In genomic region chr3:194488007-194488742, GRCh38 we compare ENCODE assay signal across 8 cellular contexts. TPM values are rescaled to one million over a fixed set of nuclear protein-coding genes. Genes with fewer than 3 reads are reported as not detected.
DNase-seq lines count a peak whose midpoint lies in the region; ATAC-seq, FAIRE-seq and TF ChIP-seq lines count a peak whose summit lies in the region.

No MANE protein-coding gene starts in this region.

- H3K27me3 ChIP-seq in CD4-positive, alpha-beta memory T cell (ENCODE audit: insufficient read depth, low read length) = no peaks in the 10 kb centered on the region
- H3K27me3 ChIP-seq in K562 (ENCODE audit: control insufficient read depth in 2 of 2, insufficient read depth in 2 of 2, low read length in 2 of 2) = no peaks in the 10 kb centered on the region

- BruUV-seq in K562 (replicated peaks; lab: Mats Ljungman, UMichigan) = no TSS peak

- TF ChIP-seq CTCF in K562 (IDR thresholded peaks at IDR 0.05 in 2 of 3, conservative IDR thresholded peaks at IDR 0.05 in 1 of 3; ENCODE audit: insufficient read depth in 2 of 3, low read depth in 1 of 3, low read length in 3 of 3) (no peak), mesothelial cell of epicardium (IDR thresholded peaks at IDR 0.05; ENCODE audit: unreplicated experiment) (no peak)

- ATAC-seq in K562 (peak; percentile 3; the same call in 2 of the 3 replicates), HG02588 (IDR thresholded peaks at IDR 0.05; ENCODE audit: unreplicated experiment) (no peak), HG03280 (IDR thresholded peaks at IDR 0.05; ENCODE audit: unreplicated experiment) (no peak)

- H3K4me3 Mint-ChIP-seq in CD4-positive, alpha-beta memory T cell = peak overlapping the region; percentile 93 to 98 (median 94)
- H3K4me3 Mint-ChIP-seq in mesothelial cell of epicardium = peak overlapping the region; percentile 53

- no peaks in the 10 kb centered on the region for H3K27me3 Mint-ChIP-seq in CD4-positive, alpha-beta memory T cell
- H3K27me3 Mint-ChIP-seq in mesothelial cell of epicardium (ENCODE audit: low read depth) = no peaks in the 10 kb centered on the region

- peak; percentile 37 for FAIRE-seq in K562 (lab: Jason Lieb, UNC)

- intact Hi-C loops in CD4-positive, alpha-beta memory T cell (cut with micrococcal nuclease) = loop anchor here (5.0 to 10.0 kb wide), 3 partner anchors 184 to 353 kb away; partner anchors contain the start of genes HES1 and LSG1
- intact Hi-C loops in K562 (cut with micrococcal nuclease) = loop anchor here (5.0 to 10.0 kb wide), 2 partner anchors 34 to 403 kb away; no protein-coding TSS in a partner anchor

- peak overlapping the region; percentile 59 to 90 for H3K4me3 ChIP-seq in CD4-positive, alpha-beta memory T cell (ENCODE audit: low read length in 2 of 2)
- H3K4me3 ChIP-seq in K562 = peak overlapping the region; percentile 66

- TF ChIP-seq EP300 in K562 (IDR thresholded peaks at IDR 0.05; ENCODE audit: low read length) = no peak

- H3K9ac ChIP-seq in K562 (ENCODE audit: insufficient read depth in 1 of 2, low read depth in 2 of 2, low read length in 2 of 2) = peak overlapping the region; percentile 85 to 94

- H3K4me1 ChIP-seq in CD4-positive, alpha-beta memory T cell (ENCODE audit: insufficient read depth, low read length) = peaks cover 39% of the 10 kb centered on the region
- peaks cover 41 to 55% of the 10 kb centered on the region in 2 experiments for H3K4me1 ChIP-seq in K562 (replicated peaks in 1 of 2; ENCODE audit: control insufficient read depth in 2 of 2, insufficient read depth in 2 of 2, low read length in 2 of 2)

- H3K27ac ChIP-seq in CD4-positive, alpha-beta memory T cell (ENCODE audit: low read depth, low read length) = peak overlapping the region; percentile 51
- H3K27ac ChIP-seq in KOPT-K1 (ENCODE audit: low read depth, low read length, poor library complexity, severe bottlenecking) = peak overlapping the region; percentile 73
- peak overlapping the region; percentile 93 for H3K27ac ChIP-seq in K562 (ENCODE audit: extremely low read depth, low read depth, low read length)

- no peaks in the 10 kb centered on the region for H3K36me3 ChIP-seq in CD4-positive, alpha-beta memory T cell (ENCODE audit: insufficient read depth, low read length)
- H3K36me3 ChIP-seq in KOPT-K1 (ENCODE audit: insufficient read depth, low read length) = peaks cover 13% of the 10 kb centered on the region
- H3K36me3 ChIP-seq in K562 (ENCODE audit: control insufficient read depth, insufficient read depth, low read length) = peaks cover 25% of the 10 kb centered on the region

- peak overlapping the region; percentile 89 for H2AFZ ChIP-seq in K562 (ENCODE audit: low read depth, low read length)

- peaks cover 44% of the 10 kb centered on the region for H3K79me2 ChIP-seq in K562 (ENCODE audit: control insufficient read depth, insufficient read depth, low read length)

- peaks cover 0 to 16% of the 10 kb centered on the region in 2 donors for H3K36me3 Mint-ChIP-seq in CD4-positive, alpha-beta memory T cell
- H3K36me3 Mint-ChIP-seq in mesothelial cell of epicardium = no peaks in the 10 kb centered on the region

- CTCF ChIA-PET in CD4-positive, alpha-beta memory T cell (lab: Charles Lee; ENCODE audit: partially characterized antibody) = interaction anchor here (1.1 kb wide), 1 partner anchor 13 kb away, joined by 3 read pairs; no protein-coding TSS in a partner anchor
- CTCF ChIA-PET in K562 (lab: Yijun Ruan, JAX; ENCODE audit: low intra/inter-chr PET ratio) = no interaction called here

- H3K9me3 Mint-ChIP-seq in CD4-positive, alpha-beta memory T cell = peaks cover 0 to 3% (median 0%) of the 10 kb centered on the region in 8 donors
- peaks cover 6% of the 10 kb centered on the region for H3K9me3 Mint-ChIP-seq in mesothelial cell of epicardium

- DNase-seq in CD4-positive, alpha-beta memory T cell = peak in 4 of 5 donors; percentile 14 to 49 (median 38)
- DNase-seq in K562 (ENCODE audit: extremely low read depth in 1 of 4, low spot score in 3 of 4) (peak; percentile 26 to 59 (median 38)), mesothelial cell of epicardium (ENCODE audit: low spot score in 2 of 2, unreplicated experiment in 2 of 2) (no peak), HuH-7.5 (ENCODE audit: low spot score) (no peak), Ammon's horn (ENCODE audit: low spot score) (no peak)

- in situ Hi-C loops in K562 (cut with MboI) = no loop called here

- POLR2A ChIA-PET in CD4-positive, alpha-beta memory T cell (lab: Charles Lee; ENCODE audit: partially characterized antibody) = interaction anchor here (0.5 to 3.0 kb wide), 4 partner anchors 95 to 281 kb away, joined by 3 to 15 read pairs (median 3); partner anchors contain the start of gene LSG1
- POLR2A ChIA-PET in K562 (lab: Yijun Ruan, JAX) = interaction anchor here (0.8 to 2.0 kb wide), 5 partner anchors 10 to 788 kb away, joined by 3 to 12 read pairs (median 5); no protein-coding TSS in a partner anchor

- no peak for TF ChIP-seq RAD21 in K562 (CRISPR knock-in tag; conservative IDR thresholded peaks at IDR 0.05 in 1 of 2, IDR thresholded peaks at IDR 0.05 in 1 of 2)

- H3K4me2 ChIP-seq in K562 (ENCODE audit: insufficient read depth, low read length) = peak overlapping the region; percentile 93

- H3K9me3 ChIP-seq in CD4-positive, alpha-beta memory T cell (ENCODE audit: control insufficient read depth in 1 of 2, low read length in 2 of 2) = no peaks in the 10 kb centered on the region
- no peaks in the 10 kb centered on the region for H3K9me3 ChIP-seq in KOPT-K1 (ENCODE audit: insufficient read depth, low read length, poor library complexity, severe bottlenecking)
- H3K9me3 ChIP-seq in K562 (replicated peaks; ENCODE audit: control insufficient read depth, insufficient read depth, low read depth, low read length) = no peaks in the 10 kb centered on the region

- peak overlapping the region; percentile 72 to 98 (median 90) for H3K27ac Mint-ChIP-seq in CD4-positive, alpha-beta memory T cell
- H3K27ac Mint-ChIP-seq in mesothelial cell of epicardium = no peak overlapping the region

- peaks cover 9% of the 10 kb centered on the region; the same call in 1 of the 2 replicates for H4K20me1 ChIP-seq in K562 (replicated peaks; ENCODE audit: control insufficient read depth, insufficient read depth, low read length)

- H3K4me1 Mint-ChIP-seq in CD4-positive, alpha-beta memory T cell = peaks cover 22 to 52% (median 34%) of the 10 kb centered on the region in 4 donors
- peaks cover 12% of the 10 kb centered on the region for H3K4me1 Mint-ChIP-seq in mesothelial cell of epicardium

- H3K9me1 ChIP-seq in K562 (ENCODE audit: control insufficient read depth, insufficient read depth, low read length) = no peaks in the 10 kb centered on the region

- no peak for TF ChIP-seq POLR2A in K562 (conservative IDR thresholded peaks at IDR 0.05)

- 6% methylated on average over 15 of the region's 15 CpGs for WGBS in K562 (ENCODE audit: insufficient coverage, low coverage, missing lambda C conversion rate)

TF ChIP-seq in K562, 482 proteins besides CTCF, POLR2A, EP300 and RAD21 (continues in another document):
- TF ChIP-seq ZNF76 (CRISPR knock-in tag; IDR thresholded peaks at IDR 0.05; ENCODE audit: borderline replicate concordance) (no peak), NFRKB (IDR thresholded peaks at IDR 0.05; ENCODE audit: low read depth) (0 out of 2 replicates have a peak, but pooled peaks have one; percentile 2), MIER1 (IDR thresholded peaks at IDR 0.05; ENCODE audit: low read depth) (no peak), ZBTB26 (CRISPR knock-in tag; IDR thresholded peaks at IDR 0.05) (0 out of 2 replicates have a peak, but pooled peaks have one; percentile 34), NR2C1 (IDR thresholded peaks at IDR 0.05) (peak; percentile 36; the same call in 1 of the 2 replicates), NR2C1 (tag; IDR thresholded peaks at IDR 0.05) (0 out of 2 replicates have a peak, but pooled peaks have one; percentile 15), TAF1 (IDR thresholded peaks at IDR 0.05; ENCODE audit: control insufficient read depth, extremely low read depth, insufficient read depth, low read length, severe bottlenecking) (peak; percentile 9), RBM34 (IDR thresholded peaks at IDR 0.05; ENCODE audit: borderline replicate concordance, insufficient read depth, low read length) (no peak), TEAD1 (CRISPR knock-in tag; IDR thresholded peaks at IDR 0.05) (0 out of 4 replicates have a peak, but pooled peaks of 1 of the 2 experiments have one; percentile 46)

RNA-seq across cellular contexts. Expression of gene ATP13A3, which starts 1.4 kb away (rescaled TPM):
- 10 to 100 TPM; 57.6 to 62.7 TPM for total RNA-seq in CD4-positive, alpha-beta memory T cell
- polyA plus RNA-seq in CD4-positive, alpha-beta memory T cell = 10 to 100 TPM in 1 of 2 donors, 1 to 10 TPM in 1; 6.7 to 14.5 TPM
- 187 and 569 TPM in 2 replicates for total RNA-seq in K562 (2011; cell fraction: chromatin; rRNA removed; ENCODE audit: low replicate concordance)
- total RNA-seq in K562 (2011; cell fraction: nucleolus; rRNA removed) = 75.4 and 99.2 TPM in 2 replicates
- total RNA-seq in K562 (2011; cell fraction: nucleoplasm; rRNA removed) = 212 and 321 TPM in 2 replicates
- 72.3 and 86.6 TPM in 2 replicates for total RNA-seq in K562 (2014; rRNA removed)
- 116 and 120 TPM in 2 replicates for total RNA-seq in K562 (2014; rRNA removed; fragmentation: Illumina TruSeq; extraction: Trizol)
- 87.3 and 95.8 TPM in 2 replicates for total RNA-seq in K562 (2015; rRNA removed; fragmentation: Illumina TruSeq; extraction: Trizol)
- total RNA-seq in K562 (2021) = 85.4 and 95.2 TPM in 2 replicates
- polyA plus RNA-seq in K562 (2011; rRNA removed) = 99.4 and 135 TPM in 2 replicates
- polyA plus RNA-seq in K562 (2011; cell fraction: cytosol; rRNA removed) = 14.3 and 36.7 TPM in 2 replicates
- polyA plus RNA-seq in K562 (2011; cell fraction: nucleus; rRNA removed) = 52.7 and 77.5 TPM in 2 replicates
- polyA plus RNA-seq in K562 (2012) = 35.4 and 37.3 TPM in 2 replicates
- polyA plus RNA-seq in K562 (2014; fragmentation: Illumina TruSeq; extraction: Trizol) = 65.9 and 77.7 TPM in 2 replicates
- polyA plus RNA-seq in K562 (2014; fragmentation: Nextera tagmentation; extraction: Ambion mirVana) = 10 to 100 TPM; 16.6 to 16.8 TPM
- 46.2 and 54.7 TPM in 2 replicates for polyA plus RNA-seq in K562 (2014; rRNA removed)
- polyA minus RNA-seq in K562 (2011; rRNA and poly(A)+ RNA removed) = 360 and 406 TPM in 2 replicates
- 76.2 and 93.9 TPM in 2 replicates for polyA minus RNA-seq in K562 (2011; cell fraction: cytosol; rRNA and poly(A)+ RNA removed)
- polyA minus RNA-seq in K562 (2011; cell fraction: nucleus; rRNA and poly(A)+ RNA removed) = 87.1 and 158 TPM in 2 replicates
- total RNA-seq in mesothelial cell of epicardium = 60.2 to 74.1 TPM (median 62.3 TPM) in 3 replicates

Comparison
In these comparisons a context has a peak if more than half of its experiments do, and no peak if none do; other contexts are left out.
1. DNase-seq: peak in CD4-positive, alpha-beta memory T cell (4 of 5) and K562 (4 of 4); none in mesothelial cell of epicardium (0 of 2), HuH-7.5 (single experiment) and Ammon's horn (single experiment).
2. Peak in every context shown above with its lines, with median percentiles within 50 percentile points of each other: H3K27ac ChIP-seq.